Comparison of ENCODE assay signal across 10 cellular contexts in genomic region chr2:8119782-8120551, GRCh38.
DNase-seq lines count a peak whose midpoint lies in the region; ATAC-seq and TF ChIP-seq lines count a peak whose summit lies in the region.
"Had no signal": no experiment of that assay in that cellular context is flagged by ENCODE, and none has a peak within 500 bp of the region (broad histone marks: within the 10 kb centered on the region; RNA-seq: fewer than 3 reads in every experiment).

No MANE protein-coding gene starts in this region.

- intact Hi-C loops in mucosa of descending colon (cut with DNase I, micrococcal nuclease), result no loop called here
- intact Hi-C loops in aorta (cut with DNase I), result no loop called here

- H3K9me3 ChIP-seq in mucosa of descending colon (no peaks in the 10 kb centered on the region), aorta (ENCODE audit: control insufficient read depth, low read length) (no peaks in the 10 kb centered on the region)
- H3K9me3 ChIP-seq: MG63, neutrophil had no signal

- H3K4me3 ChIP-seq in mucosa of descending colon (no peak overlapping the region), aorta (ENCODE audit: low read length in 2 of 2) (peak overlapping the region in 1 of 2 donors; percentile 31)
- H3K4me3 ChIP-seq: MG63 had no signal

- no peak overlapping the region for H3K4me3 Mint-ChIP-seq in effector memory CD8-positive, alpha-beta T cell

- DNase-seq in stimulated activated CD4-positive, alpha-beta T cell treated with anti-CD3 and anti-CD28 coated beads, Interleukin-15, amount 100 ng/mL, for 24 hours, result peak; percentile 9
- DNase-seq in stimulated activated CD4-positive, alpha-beta T cell treated with anti-CD3 and anti-CD28 coated beads, Interleukin-4, amount 100 ng/mL, for 24 hours, result no peak
- DNase-seq in effector memory CD8-positive, alpha-beta T cell, result no peak
- DNase-seq in mucosa of descending colon (peak in 2 of 3 donors; percentile 37 to 60), aorta (no peak), inferior parietal cortex (ENCODE audit: extremely low spot score) (no peak)
- DNase-seq in central memory CD4-positive, alpha-beta T cell, result no peak
- DNase-seq: MG63 had no signal

- peaks cover 10% of the 10 kb centered on the region in 2 donors for H3K4me1 Mint-ChIP-seq in effector memory CD8-positive, alpha-beta T cell (ENCODE audit: low read depth in 2 of 2)

- H3K4me1 ChIP-seq in mucosa of descending colon (ENCODE audit: low read depth) (peaks cover 3% of the 10 kb centered on the region), aorta (ENCODE audit: control insufficient read depth in 1 of 2, insufficient read depth in 2 of 2, low read length in 2 of 2) (peaks cover 0 to 5% of the 10 kb centered on the region in 2 donors)

- TF ChIP-seq CTCF in mucosa of descending colon (IDR thresholded peaks at IDR 0.05), result no peak

- H3K36me3 Mint-ChIP-seq in effector memory CD8-positive, alpha-beta T cell (ENCODE audit: insufficient read depth), result peaks cover 4% of the 10 kb centered on the region

- H3K9me3 Mint-ChIP-seq in effector memory CD8-positive, alpha-beta T cell, result no peaks in the 10 kb centered on the region

- 5 to 7% methylated on average over 9 of the region's 9 CpGs for WGBS in aorta, 2 donors

- ATAC-seq in effector memory CD8-positive, alpha-beta T cell (replicated peaks), result no peak
- ATAC-seq in mucosa of descending colon, result peak; percentile 88
- peak; percentile 58 for ATAC-seq in aorta (ENCODE audit: low FRiP score)
- ATAC-seq in HG03442 (IDR thresholded peaks at IDR 0.05; ENCODE audit: unreplicated experiment), result no peak

- H3K27ac ChIP-seq in aorta (ENCODE audit: low read depth in 1 of 2, low read length in 2 of 2), result no peak overlapping the region
- H3K27ac ChIP-seq: neutrophil had no signal

- no peaks in the 10 kb centered on the region for H3K27me3 ChIP-seq in aorta (ENCODE audit: control insufficient read depth in 1 of 2, insufficient read depth in 2 of 2, low read length in 1 of 2)
- H3K27me3 ChIP-seq: MG63, neutrophil had no signal

- no peaks in the 10 kb centered on the region for H3K27me3 Mint-ChIP-seq in effector memory CD8-positive, alpha-beta T cell

- H3K36me3 ChIP-seq in mucosa of descending colon (ENCODE audit: low read depth), result no peaks in the 10 kb centered on the region
- no peaks in the 10 kb centered on the region for H3K36me3 ChIP-seq in aorta (ENCODE audit: control insufficient read depth in 1 of 2, insufficient read depth in 2 of 2, low read length in 1 of 2)
- H3K36me3 ChIP-seq: MG63, neutrophil had no signal

- H3K27ac Mint-ChIP-seq in effector memory CD8-positive, alpha-beta T cell, result peak overlapping the region; percentile 59 to 64

Comparison
In these comparisons a context has a peak if more than half of its experiments do, and no peak if none do; other contexts are left out.
1. DNase-seq: peak in stimulated activated CD4-positive, alpha-beta T cell treated with anti-CD3 and anti-CD28 coated beads, Interleukin-15, amount 100 ng/mL, for 24 hours (single experiment) and mucosa of descending colon (2 of 3); none in stimulated activated CD4-positive, alpha-beta T cell treated with anti-CD3 and anti-CD28 coated beads, Interleukin-4, amount 100 ng/mL, for 24 hours (single experiment), effector memory CD8-positive, alpha-beta T cell (0 of 3), aorta (0 of 2), inferior parietal cortex (single experiment) and central memory CD4-positive, alpha-beta T cell (single experiment).
2. ATAC-seq: peak in mucosa of descending colon (single experiment) and aorta (single experiment); none in effector memory CD8-positive, alpha-beta T cell (single experiment) and HG03442 (single experiment).